22 cellular contexts compared by ENCODE assay signal in the genomic region with DNA sequence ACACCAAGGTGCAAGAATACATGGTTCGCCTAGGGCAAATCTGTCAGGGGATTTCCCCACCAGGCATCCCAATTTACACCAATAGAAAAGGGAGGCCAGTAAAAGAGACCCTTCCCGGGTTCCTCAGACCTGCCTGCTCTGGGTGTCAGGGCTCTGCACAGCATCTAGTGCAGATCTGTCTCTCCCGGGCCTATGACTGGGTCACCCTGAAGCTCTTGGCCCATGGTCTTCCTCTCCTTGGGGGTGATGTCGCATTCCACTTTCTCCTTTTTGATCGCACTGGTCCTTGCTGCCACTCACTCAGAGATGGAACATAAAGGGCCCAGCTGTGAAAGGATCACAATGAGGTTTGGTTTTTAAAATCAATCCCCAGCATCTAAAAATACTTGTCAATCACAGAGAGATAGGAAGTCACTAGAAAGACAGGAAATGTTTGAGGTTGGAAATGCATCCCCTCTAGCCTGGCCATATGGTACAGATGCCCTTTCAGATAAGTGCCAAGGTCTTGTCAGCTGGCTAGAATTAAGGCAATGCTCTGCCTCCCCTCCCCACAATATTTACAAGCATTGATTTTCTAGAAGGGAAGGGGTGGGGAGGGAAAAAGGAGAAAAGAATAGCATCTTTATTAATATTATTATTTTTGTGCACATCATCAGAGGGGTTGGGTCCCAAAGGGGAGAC.
"Had no signal": no experiment of that assay in that cellular context is flagged by ENCODE, and none has a peak within 500 bp of the region (broad histone marks: within the 10 kb centered on the region; RNA-seq: fewer than 3 reads in every experiment).

No MANE protein-coding gene starts in this region.

- DNase-seq: activated CD4-positive, alpha-beta T cell treated with anti-CD3 and anti-CD28 coated beads for 36 hours; activated CD4-positive, alpha-beta T cell treated with anti-CD3 and anti-CD28 coated beads, Interleukin-2, amount 50 U/mL, for 4 hours; activated gamma-delta T cell; activated T-cell treated with anti-CD3 and anti-CD28 coated beads for 4 hours; amniotic stem cell; colonic mucosa; erythroblast; foreskin keratinocyte; lower lobe of right lung; mesendoderm; naive B cell; nucleus accumbens; posterior cingulate gyrus; right lobe of liver; stimulated activated CD4-positive, alpha-beta T cell treated with anti-CD3 and anti-CD28 coated beads, Interleukin-1b, Interleukin-23, amount 100 ng/mL, for 48 hours; stimulated activated naive CD8-positive, alpha-beta T cell treated with anti-CD3 and anti-CD28 coated beads, Interleukin-15, amount 100 ng/mL, for 72 hours; tibial artery had no signal

- H3K27ac ChIP-seq: breast epithelium, colonic mucosa, foreskin keratinocyte, lower lobe of right lung, right lobe of liver, skin epidermis, tibial artery had no signal

- H3K27me3 Mint-ChIP-seq: activated CD4-positive, alpha-beta T cell treated with anti-CD3 and anti-CD28 coated beads for 36 hours; stimulated activated naive CD8-positive, alpha-beta T cell treated with anti-CD3 and anti-CD28 coated beads, Interleukin-15, amount 100 ng/mL, for 72 hours had no signal

- H3K9me3 ChIP-seq: breast epithelium, colonic mucosa, lower lobe of right lung, right lobe of liver, tibial artery had no signal

- H3K4me1 ChIP-seq: breast epithelium, colonic mucosa, right lobe of liver had no signal

- H3K27ac Mint-ChIP-seq: activated CD4-positive, alpha-beta T cell treated with anti-CD3 and anti-CD28 coated beads for 36 hours; activated naive CD4-positive, alpha-beta T cell treated with anti-CD3 and anti-CD28 coated beads, Interleukin-2, amount 50 U/mL, for 72 hours; stimulated activated naive CD8-positive, alpha-beta T cell treated with anti-CD3 and anti-CD28 coated beads, Interleukin-15, amount 100 ng/mL, for 72 hours; WTC11 had no signal

- H3K4me3 ChIP-seq: breast epithelium, colonic mucosa, lower lobe of right lung, right lobe of liver, skin epidermis, tibial artery had no signal

- ATAC-seq: foreskin keratinocyte had no signal

- H3K4me3 Mint-ChIP-seq: activated CD4-positive, alpha-beta T cell treated with anti-CD3 and anti-CD28 coated beads for 36 hours; stimulated activated naive CD8-positive, alpha-beta T cell treated with anti-CD3 and anti-CD28 coated beads, Interleukin-15, amount 100 ng/mL, for 72 hours; WTC11 had no signal

- H3K36me3 Mint-ChIP-seq: activated naive CD4-positive, alpha-beta T cell treated with anti-CD3 and anti-CD28 coated beads, Interleukin-2, amount 50 U/mL, for 72 hours; naive B cell; WTC11 had no signal

- H3K9me3 Mint-ChIP-seq: activated naive CD4-positive, alpha-beta T cell treated with anti-CD3 and anti-CD28 coated beads, Interleukin-2, amount 50 U/mL, for 72 hours; naive B cell; stimulated activated naive CD8-positive, alpha-beta T cell treated with anti-CD3 and anti-CD28 coated beads, Interleukin-15, amount 100 ng/mL, for 72 hours; WTC11 had no signal

- H3K36me3 ChIP-seq: breast epithelium, colonic mucosa, lower lobe of right lung, right lobe of liver, tibial artery had no signal

- FAIRE-seq: TTC549 had no signal

- H3K27me3 ChIP-seq: breast epithelium, colonic mucosa, foreskin keratinocyte, right lobe of liver, tibial artery had no signal
